ENCODE assay signal across 19 cellular contexts in genomic region chr11:27076121-27076589, GRCh38. TPM values are rescaled to one million over a fixed set of nuclear protein-coding genes. Genes with fewer than 3 reads are reported as not detected.
DNase-seq lines count a peak whose midpoint lies in the region; TF ChIP-seq lines count a peak whose summit lies in the region.
"Had no signal": no experiment of that assay in that cellular context is flagged by ENCODE, and none has a peak within 500 bp of the region (broad histone marks: within the 10 kb centered on the region; RNA-seq: fewer than 3 reads in every experiment).

No MANE protein-coding gene starts in this region.

- H3K36me3 Mint-ChIP-seq in H9 (ENCODE audit: insufficient read depth in 1 of 3, low read depth in 3 of 3): no peaks in the 10 kb centered on the region
- H3K36me3 Mint-ChIP-seq in nephron progenitor cell (ENCODE audit: low read depth): no peaks in the 10 kb centered on the region
- no peaks in the 10 kb centered on the region for H3K36me3 Mint-ChIP-seq in endothelial cell (ENCODE audit: low read depth, unreplicated experiment)
- H3K36me3 Mint-ChIP-seq: activated naive CD4-positive, alpha-beta T cell treated with anti-CD3 and anti-CD28 coated beads, Interleukin-2, amount 10 ng/mL, durations not matched to agents 7 days and 5 days had no signal

- no peak overlapping the region for H3K4ac ChIP-seq in H9 (ENCODE audit: low read depth, low read length)

- H3K23me2 ChIP-seq in H9 (ENCODE audit: insufficient read length, low read depth, low read length, poor library complexity, severe bottlenecking): no peaks in the 10 kb centered on the region

- H4K5ac ChIP-seq in H9 (ENCODE audit: insufficient read length, low read depth, low read length): no peak overlapping the region

- no peaks in the 10 kb centered on the region for H3K79me2 ChIP-seq in H9 (ENCODE audit: insufficient read depth, low read length)
- H3K79me2 ChIP-seq: parathyroid adenoma had no signal

- H3K23ac ChIP-seq in H9 (ENCODE audit: insufficient read length, low read depth, low read length): no peak overlapping the region

- H2BK120ac ChIP-seq in H9 (ENCODE audit: low read depth, low read length, poor library complexity, severe bottlenecking): no peak overlapping the region

- H3T11ph ChIP-seq in H9 (ENCODE audit: low read length): no peak overlapping the region

- no peak overlapping the region for H2BK20ac ChIP-seq in H9 (ENCODE audit: low read depth, low read length, poor library complexity, severe bottlenecking)

- H2AFZ ChIP-seq in H9 (ENCODE audit: low read length): no peak overlapping the region
- H2AFZ ChIP-seq: parathyroid adenoma had no signal

- TF ChIP-seq CTCF in H9 (conservative IDR thresholded peaks at IDR 0.05) (no peak), nephron progenitor cell (IDR thresholded peaks at IDR 0.05) (no peak), endothelial cell (IDR thresholded peaks at IDR 0.05; ENCODE audit: unreplicated experiment) (no peak)

- H3K56ac ChIP-seq in H9 (ENCODE audit: insufficient read length, low read depth, low read length): no peak overlapping the region

- H3K4me1 Mint-ChIP-seq in H9 (peaks cover 15 to 17% of the 10 kb centered on the region in 2 experiments), nephron progenitor cell (peaks cover 5% of the 10 kb centered on the region), endothelial cell (ENCODE audit: unreplicated experiment) (no peaks in the 10 kb centered on the region)
- H3K4me1 Mint-ChIP-seq: activated naive CD4-positive, alpha-beta T cell treated with anti-CD3 and anti-CD28 coated beads, Interleukin-2, amount 10 ng/mL, durations not matched to agents 7 days and 5 days had no signal

- H3K14ac ChIP-seq in H9 (ENCODE audit: insufficient read depth, low read length): peak overlapping the region; percentile 13; the same call in 1 of the 2 replicates

- no peak overlapping the region for H2BK15ac ChIP-seq in H9 (ENCODE audit: low read depth, low read length)

- no peaks in the 10 kb centered on the region for H3K79me1 ChIP-seq in H9 (ENCODE audit: insufficient read depth, low read depth, low read length, poor library complexity, severe bottlenecking)

- H4K91ac ChIP-seq in H9 (ENCODE audit: insufficient read length, low read depth, low read length): no peak overlapping the region

- no peak overlapping the region for H3K27ac ChIP-seq in H9 (ENCODE audit: insufficient read length, low read depth, low read length)
- H3K27ac ChIP-seq: KMS-11, left ventricle myocardium inferior, parathyroid adenoma had no signal

- no peaks in the 10 kb centered on the region for H3K27me3 ChIP-seq in H9 (ENCODE audit: insufficient read depth, low read length)
- H3K27me3 ChIP-seq: tibial artery had no signal

- H3K9me3 Mint-ChIP-seq in H9 (peaks cover 4 to 5% of the 10 kb centered on the region in 2 experiments; a peak in 3 of 5 replicates), nephron progenitor cell (peaks cover 15% of the 10 kb centered on the region), endothelial cell (ENCODE audit: unreplicated experiment) (no peaks in the 10 kb centered on the region)

- H3K4me3 Mint-ChIP-seq in H9 (no peak overlapping the region), nephron progenitor cell (no peak overlapping the region), endothelial cell (ENCODE audit: unreplicated experiment) (no peak overlapping the region)
- H3K4me3 Mint-ChIP-seq: activated naive CD4-positive, alpha-beta T cell treated with anti-CD3 and anti-CD28 coated beads, Interleukin-2, amount 10 ng/mL, durations not matched to agents 7 days and 5 days had no signal

- no peaks in the 10 kb centered on the region for H3K9me3 ChIP-seq in H9 (ENCODE audit: control insufficient read depth, low read depth, low read length)
- H3K9me3 ChIP-seq: tibial artery had no signal

- H3K4me2 ChIP-seq in H9 (ENCODE audit: insufficient read depth, insufficient read length, low read length): no peak overlapping the region
- H3K4me2 ChIP-seq: KMS-11, smooth muscle cell had no signal

- no peak overlapping the region for H2BK12ac ChIP-seq in H9 (ENCODE audit: insufficient read length, low read depth, low read length)

- peak overlapping the region; percentile 13 for H3K9ac ChIP-seq in H9 (ENCODE audit: extremely low read depth, insufficient read length, low read length)
- H3K9ac ChIP-seq: KMS-11, parathyroid adenoma had no signal

- peaks cover 2% of the 10 kb centered on the region; the same call in 1 of the 2 replicates for H3K4me1 ChIP-seq in H9 (ENCODE audit: insufficient read depth, low read length)
- H3K4me1 ChIP-seq: left ventricle myocardium inferior, parathyroid adenoma had no signal

- no peak overlapping the region for H4K8ac ChIP-seq in H9 (replicated peaks; ENCODE audit: insufficient read length, low read depth, low read length)

- no CpG with 5 or more reads among the region's 2 CpGs for WGBS in H9 (ENCODE audit: extremely low coverage, insufficient read length, low lambda C conversion rate)

- H4K20me1 ChIP-seq in H9 (ENCODE audit: control insufficient read depth, insufficient read depth, insufficient read length): no peaks in the 10 kb centered on the region

- DNase-seq in DMS153 (lab: John Stamatoyannopoulos, UW) (peak; percentile 29), H9 (no peak), NCI-H345 treated with DMSO at 0.1 percent for 48 hours (lab: John Stamatoyannopoulos, UW; ENCODE audit: unreplicated experiment) (peak; percentile 65), nephron progenitor cell (no peak), endothelial cell (ENCODE audit: low spot score) (no peak), SW480 (ENCODE audit: low spot score) (no peak)
- no peak for DNase-seq in activated CD8-positive, alpha-beta memory T cell treated with anti-CD3 and anti-CD28 coated beads for 24 hours
- DNase-seq: activated CD4-positive, alpha-beta T cell treated with anti-CD3 and anti-CD28 coated beads for 48 hours; activated CD8-positive, alpha-beta memory T cell treated with anti-CD3 and anti-CD28 coated beads, Interleukin-2, amount 50 U/mL, for 48 hours; activated naive CD4-positive, alpha-beta T cell treated with anti-CD3 and anti-CD28 coated beads, Interleukin-2, amount 10 ng/mL, durations not matched to agents 7 days and 5 days; dermis blood vessel endothelial cell; erythroblast; left ventricle myocardium inferior; NCI-H2029; SIG-M5 had no signal

- H3K27me3 Mint-ChIP-seq in H9 (ENCODE audit: low read depth) (no peaks in the 10 kb centered on the region; the same call in none of the 2 replicates), nephron progenitor cell (ENCODE audit: low read depth, poor library complexity) (no peaks in the 10 kb centered on the region), endothelial cell (ENCODE audit: unreplicated experiment) (no peaks in the 10 kb centered on the region)
- H3K27me3 Mint-ChIP-seq: activated naive CD4-positive, alpha-beta T cell treated with anti-CD3 and anti-CD28 coated beads, Interleukin-2, amount 10 ng/mL, durations not matched to agents 7 days and 5 days had no signal

- H2AK5ac ChIP-seq in H9 (ENCODE audit: insufficient read length, low read length): no peak overlapping the region

- H2BK5ac ChIP-seq in H9 (ENCODE audit: insufficient read length, low read length): no peak overlapping the region

- no peak overlapping the region for H3K18ac ChIP-seq in H9 (ENCODE audit: insufficient read length, low read depth, low read length)

- H3K27ac Mint-ChIP-seq in H9 (0 out of 7 replicates have a peak overlapping the region, but pooled peaks of 1 of the 3 experiments have one; percentile 30), nephron progenitor cell (peak overlapping the region; percentile 20), endothelial cell (ENCODE audit: unreplicated experiment) (no peak overlapping the region)
- H3K27ac Mint-ChIP-seq: activated naive CD4-positive, alpha-beta T cell treated with anti-CD3 and anti-CD28 coated beads, Interleukin-2, amount 10 ng/mL, durations not matched to agents 7 days and 5 days had no signal

RNA-seq across cellular contexts. Expression of gene BBOX1, which starts 35.5 kb away (rescaled TPM):
- not detected in 2 replicates for total RNA-seq in H9 (2021)
- not detected for total RNA-seq in endothelial cell (ENCODE audit: unreplicated experiment)
- total RNA-seq: dermis blood vessel endothelial cell, left ventricle myocardium inferior had no signal

Comparison
In these comparisons a context has a peak if more than half of its experiments do, and no peak if none do; other contexts are left out.
1. DNase-seq: peak in DMS153 (single experiment) and NCI-H345 treated with DMSO at 0.1 percent for 48 hours (single experiment); none in H9 (single experiment), nephron progenitor cell (single experiment), activated CD8-positive, alpha-beta memory T cell treated with anti-CD3 and anti-CD28 coated beads for 24 hours (single experiment), endothelial cell (single experiment) and SW480 (single experiment).